Comparison of ENCODE assay signal across 16 cellular contexts in the genomic region with DNA sequence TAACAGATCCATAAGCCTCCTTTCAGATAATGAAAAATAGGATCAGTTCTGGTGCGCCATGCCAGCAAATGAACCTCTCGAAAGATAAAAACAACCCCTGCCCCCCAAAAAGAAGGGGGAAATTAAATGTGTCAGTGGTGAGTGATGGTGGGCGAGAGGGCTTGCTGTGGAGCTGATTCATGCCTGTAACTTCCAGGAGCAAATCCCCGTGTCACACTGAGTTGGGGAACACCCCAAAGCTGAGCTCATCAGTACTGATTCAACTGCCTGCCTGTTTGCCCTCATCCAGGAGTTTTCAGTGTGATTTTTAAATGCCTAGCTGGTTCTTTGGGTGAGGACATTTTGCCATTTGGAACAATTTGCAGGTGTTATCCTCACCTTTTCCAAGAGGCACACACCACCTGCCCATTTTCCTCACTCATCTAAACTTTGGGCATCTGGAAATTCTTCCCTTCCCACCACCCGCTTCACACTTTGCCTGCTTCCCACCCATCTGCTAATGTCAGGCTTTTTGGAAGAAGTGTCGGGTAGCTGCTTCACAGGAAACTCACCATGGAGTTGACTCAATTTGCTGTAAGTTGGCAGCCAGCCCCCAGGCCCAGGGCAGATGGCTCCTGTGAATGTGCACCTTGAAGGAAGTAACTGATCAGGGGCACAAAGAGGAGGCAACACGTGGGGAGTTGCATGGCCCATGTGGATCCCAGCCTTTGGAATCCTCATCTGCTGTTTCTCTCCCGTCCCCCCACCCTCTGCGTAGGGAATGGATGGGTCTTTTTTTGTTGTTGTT.
DNase-seq lines count a peak whose midpoint lies in the region; FAIRE-seq and TF ChIP-seq lines count a peak whose summit lies in the region.
"Had no signal": no experiment of that assay in that cellular context is flagged by ENCODE, and none has a peak within 500 bp of the region (broad histone marks: within the 10 kb centered on the region; RNA-seq: fewer than 3 reads in every experiment).

No MANE protein-coding gene starts in this region.

- TF ChIP-seq CTCF in fibroblast of mammary gland (conservative IDR thresholded peaks at IDR 0.05; ENCODE audit: control insufficient read depth, insufficient read depth, low read depth, low read length): no peak
- no peak for TF ChIP-seq CTCF in H9 (conservative IDR thresholded peaks at IDR 0.05)
- no peak for TF ChIP-seq CTCF in esophagus muscularis mucosa (IDR thresholded peaks at IDR 0.05)

- FAIRE-seq in urothelium cell line (lab: Jason Lieb, UNC): no peak
- FAIRE-seq: GM12878, pancreas had no signal

- H3K4me1 ChIP-seq in H9 (ENCODE audit: insufficient read depth, low read length) (peaks cover 19% of the 10 kb centered on the region), esophagus muscularis mucosa (no peaks in the 10 kb centered on the region)
- H3K4me1 ChIP-seq: pancreas had no signal

- H3K14ac ChIP-seq in H9 (ENCODE audit: insufficient read depth, low read length): no peak overlapping the region

- H3K23me2 ChIP-seq in H9 (ENCODE audit: insufficient read length, low read depth, low read length, poor library complexity, severe bottlenecking): no peaks in the 10 kb centered on the region

- TF ChIP-seq EP300 in esophagus muscularis mucosa (IDR thresholded peaks at IDR 0.05): no peak

- no peak overlapping the region for H2AFZ ChIP-seq in H9 (ENCODE audit: low read length)

- no peak overlapping the region for H4K8ac ChIP-seq in H9 (replicated peaks; ENCODE audit: insufficient read length, low read depth, low read length)

- no peak overlapping the region for H2AK5ac ChIP-seq in H9 (ENCODE audit: insufficient read length, low read length)

- H3K79me1 ChIP-seq in H9 (ENCODE audit: insufficient read depth, low read depth, low read length, poor library complexity, severe bottlenecking): no peaks in the 10 kb centered on the region

- H3K36me3 Mint-ChIP-seq in H9 (ENCODE audit: insufficient read depth in 1 of 3, low read depth in 3 of 3): no peaks in the 10 kb centered on the region

- H2BK120ac ChIP-seq in H9 (ENCODE audit: low read depth, low read length, poor library complexity, severe bottlenecking): no peak overlapping the region

- H3K4me2 ChIP-seq in H9 (ENCODE audit: insufficient read depth, insufficient read length, low read length): no peak overlapping the region

- H3K79me2 ChIP-seq in H9 (ENCODE audit: insufficient read depth, low read length): no peaks in the 10 kb centered on the region

- H3K18ac ChIP-seq in H9 (ENCODE audit: insufficient read length, low read depth, low read length): no peak overlapping the region

- no peak overlapping the region for H3K56ac ChIP-seq in H9 (ENCODE audit: insufficient read length, low read depth, low read length)

- peak; percentile 5 for DNase-seq in stimulated activated CD4-positive, alpha-beta T cell treated with anti-CD3 and anti-CD28 coated beads, Interleukin-1b, Interleukin-23, amount 100 ng/mL, for 48 hours
- DNase-seq in stimulated activated CD4-positive, alpha-beta T cell treated with anti-CD3 and anti-CD28 coated beads, Interleukin-4, amount 100 ng/mL, for 24 hours: no peak
- DNase-seq in RKO (ENCODE audit: low spot score) (peak; percentile 61), fibroblast of mammary gland (ENCODE audit: low read depth) (peak; percentile 67), urothelium cell line (ENCODE audit: low spot score) (peak; percentile 37), H9 (no peak), esophagus muscularis mucosa (ENCODE audit: extremely low spot score) (no peak), AG08396 (ENCODE audit: low spot score) (no peak)
- DNase-seq: activated CD8-positive, alpha-beta memory T cell treated with anti-CD3 and anti-CD28 coated beads, Interleukin-2, amount 50 U/mL, for 4 hours; foreskin melanocyte; NK-92 treated with Interleukin-12 subunit alpha and Interleukin-12 subunit beta, amount 100 ng/mL, for 24 hours; pancreas; stimulated activated CD4-positive, alpha-beta T cell treated with anti-CD3 and anti-CD28 coated beads, Interleukin-15, amount 100 ng/mL, for 24 hours had no signal

- H3K4me3 Mint-ChIP-seq in H9: no peak overlapping the region
- H3K4me3 Mint-ChIP-seq: B cell had no signal

- H3K9ac ChIP-seq in H9 (ENCODE audit: extremely low read depth, insufficient read length, low read length): no peak overlapping the region

- peaks cover 34 to 37% of the 10 kb centered on the region in 2 experiments for H3K4me1 Mint-ChIP-seq in H9

- H3K27ac Mint-ChIP-seq in H9: no peak overlapping the region
- H3K27ac Mint-ChIP-seq: B cell had no signal

- no peak overlapping the region for H4K5ac ChIP-seq in H9 (ENCODE audit: insufficient read length, low read depth, low read length)

- H3K23ac ChIP-seq in H9 (ENCODE audit: insufficient read length, low read depth, low read length): no peak overlapping the region

- H2BK20ac ChIP-seq in H9 (ENCODE audit: low read depth, low read length, poor library complexity, severe bottlenecking): no peak overlapping the region

- H3K4me3 ChIP-seq in fibroblast of mammary gland (ENCODE audit: control insufficient read depth, low read depth, low read length): no peak overlapping the region
- H3K4me3 ChIP-seq in esophagus muscularis mucosa: no peak overlapping the region
- H3K4me3 ChIP-seq: GM12878, pancreas had no signal

- no peak overlapping the region for H2BK5ac ChIP-seq in H9 (ENCODE audit: insufficient read length, low read length)

- intact Hi-C loops in esophagus muscularis mucosa (cut with DNase I): no loop called here

- H3K27me3 ChIP-seq in H9 (ENCODE audit: insufficient read depth, low read length) (peaks cover 6% of the 10 kb centered on the region; the same call in 1 of the 2 replicates), esophagus muscularis mucosa (no peaks in the 10 kb centered on the region)
- H3K27me3 ChIP-seq: pancreas had no signal

- H2BK12ac ChIP-seq in H9 (ENCODE audit: insufficient read length, low read depth, low read length): no peak overlapping the region

- TF ChIP-seq POLR2A in esophagus muscularis mucosa (IDR thresholded peaks at IDR 0.05; ENCODE audit: low read depth): no peak

- H3K9me3 ChIP-seq in H9 (ENCODE audit: control insufficient read depth, low read depth, low read length) (no peaks in the 10 kb centered on the region), esophagus muscularis mucosa (no peaks in the 10 kb centered on the region)
- H3K9me3 ChIP-seq: pancreas had no signal

- no peaks in the 10 kb centered on the region for H4K20me1 ChIP-seq in H9 (ENCODE audit: control insufficient read depth, insufficient read depth, insufficient read length)

- no peak overlapping the region for H3K4ac ChIP-seq in H9 (ENCODE audit: low read depth, low read length)

- H3K27ac ChIP-seq in H9 (ENCODE audit: insufficient read length, low read depth, low read length) (no peak overlapping the region), esophagus muscularis mucosa (replicated peaks in 1 of 4) (no peak overlapping the region)
- H3K27ac ChIP-seq: HL-60, pancreas had no signal

- H3K27me3 Mint-ChIP-seq in H9 (ENCODE audit: low read depth): peaks cover 65% of the 10 kb centered on the region

- no peak overlapping the region for H2BK15ac ChIP-seq in H9 (ENCODE audit: low read depth, low read length)

- peaks cover 0 to 3% of the 10 kb centered on the region in 2 experiments; a peak in 1 of 5 replicates for H3K9me3 Mint-ChIP-seq in H9

- H3T11ph ChIP-seq in H9 (ENCODE audit: low read length): no peak overlapping the region

- no peaks in the 10 kb centered on the region for H3K36me3 ChIP-seq in esophagus muscularis mucosa
- H3K36me3 ChIP-seq: pancreas had no signal

- WGBS in H9 (ENCODE audit: extremely low coverage, insufficient read length, low lambda C conversion rate): no CpG with 5 or more reads among the region's 9 CpGs
- 79% methylated on average over 9 of the region's 9 CpGs for WGBS in esophagus muscularis mucosa

- H4K91ac ChIP-seq in H9 (ENCODE audit: insufficient read length, low read depth, low read length): no peak overlapping the region

Comparison
In these comparisons a context has a peak if more than half of its experiments do, and no peak if none do; other contexts are left out.
1. DNase-seq: peak in stimulated activated CD4-positive, alpha-beta T cell treated with anti-CD3 and anti-CD28 coated beads, Interleukin-1b, Interleukin-23, amount 100 ng/mL, for 48 hours (single experiment), RKO (single experiment), fibroblast of mammary gland (single experiment) and urothelium cell line (single experiment); none in stimulated activated CD4-positive, alpha-beta T cell treated with anti-CD3 and anti-CD28 coated beads, Interleukin-4, amount 100 ng/mL, for 24 hours (single experiment), H9 (single experiment), esophagus muscularis mucosa (single experiment) and AG08396 (single experiment).